ENCODE assay signal across 2 cellular contexts in the genomic region with DNA sequence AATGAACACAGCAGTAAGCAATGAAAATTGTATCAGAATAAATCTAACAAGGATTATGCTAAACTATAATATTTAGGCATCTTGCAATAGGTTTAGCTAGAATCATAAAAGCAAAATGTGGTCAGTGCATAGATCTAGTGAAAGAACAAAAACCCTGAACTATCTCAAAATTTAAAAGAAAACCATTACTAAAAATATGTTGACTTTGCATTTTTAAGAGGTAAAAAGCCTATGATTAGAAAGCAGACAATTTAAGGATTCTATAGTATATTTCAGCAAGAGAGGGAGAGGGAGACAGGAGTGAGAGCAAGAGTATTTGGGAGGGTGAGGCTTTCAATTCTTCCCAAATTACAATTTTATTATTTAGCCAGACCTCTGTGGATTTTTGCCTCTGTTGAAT.
A peak's percentile ranks its signal among the peaks of the same experiment; 100 is the strongest.
TF ChIP-seq lines count a peak whose summit lies in the region.

No MANE protein-coding gene starts in this region.

TF ChIP-seq in A549, 52 proteins besides CTCF, POLR2A, EP300 and RAD21 (continued from another document):
- TF ChIP-seq, protein P1, sequence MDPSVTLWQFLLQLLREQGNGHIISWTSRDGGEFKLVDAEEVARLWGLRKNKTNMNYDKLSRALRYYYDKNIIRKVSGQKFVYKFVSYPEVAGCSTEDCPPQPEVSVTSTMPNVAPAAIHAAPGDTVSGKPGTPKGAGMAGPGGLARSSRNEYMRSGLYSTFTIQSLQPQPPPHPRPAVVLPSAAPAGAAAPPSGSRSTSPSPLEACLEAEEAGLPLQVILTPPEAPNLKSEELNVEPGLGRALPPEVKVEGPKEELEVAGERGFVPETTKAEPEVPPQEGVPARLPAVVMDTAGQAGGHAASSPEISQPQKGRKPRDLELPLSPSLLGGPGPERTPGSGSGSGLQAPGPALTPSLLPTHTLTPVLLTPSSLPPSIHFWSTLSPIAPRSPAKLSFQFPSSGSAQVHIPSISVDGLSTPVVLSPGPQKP (IDR thresholded peaks at IDR 0.05; ENCODE audit: low read depth, low read length) = no peak
- no peak for TF ChIP-seq ZC3H11A (IDR thresholded peaks at IDR 0.05)
- TF ChIP-seq TP53 (CRISPR knock-in tag; IDR thresholded peaks at IDR 0.05) = no peak
- TF ChIP-seq ZNF302 (CRISPR knock-in tag; IDR thresholded peaks at IDR 0.05) = no peak

TF ChIP-seq in K562, 482 proteins besides CTCF, POLR2A, EP300 and RAD21 (continued from another document):
- no peak for TF ChIP-seq GABPA (tag; conservative IDR thresholded peaks at IDR 0.05; ENCODE audit: low read depth)
- no peak for TF ChIP-seq ZNF121 (CRISPR knock-in tag; conservative IDR thresholded peaks at IDR 0.05)
- TF ChIP-seq MAFF (IDR thresholded peaks at IDR 0.05; ENCODE audit: low read length) = peak; percentile 54
- TF ChIP-seq DPF2 (IDR thresholded peaks at IDR 0.05) = no peak
- TF ChIP-seq ZNF316 (IDR thresholded peaks at IDR 0.05) = peak; percentile 83
- no peak for TF ChIP-seq HMGN3 (IDR thresholded peaks at IDR 0.05; ENCODE audit: borderline replicate concordance, extremely low read depth, insufficient read length, low read depth, low read length)
- TF ChIP-seq NR1H2 (CRISPR knock-in tag; IDR thresholded peaks at IDR 0.05) = no peak
